Comparison of ENCODE assay signal across 8 cellular contexts in genomic region chr14:56004807-56005579, GRCh38.
DNase-seq lines count a peak whose midpoint lies in the region; ATAC-seq and TF ChIP-seq lines count a peak whose summit lies in the region.

No MANE protein-coding gene starts in this region.

- H3K4me3 ChIP-seq in Panc1 (ENCODE audit: low read depth in 2 of 2, low read length in 2 of 2) (0 out of 4 replicates have a peak overlapping the region, but pooled peaks of 1 of the 2 experiments have one; percentile 8), urinary bladder (ENCODE audit: low read depth, low read length) (peak overlapping the region; percentile 18)

- peaks cover 3% of the 10 kb centered on the region for H3K9me3 Mint-ChIP-seq in activated CD8-positive, alpha-beta memory T cell treated with anti-CD3 and anti-CD28 coated beads, Interleukin-2, amount 10 ng/mL, durations not matched to agents 7 days and 5 days (ENCODE audit: low read depth)
- H3K9me3 Mint-ChIP-seq in chondrocyte (ENCODE audit: low read depth) = peaks cover 3% of the 10 kb centered on the region
- no peaks in the 10 kb centered on the region for H3K9me3 Mint-ChIP-seq in mesothelial cell of epicardium

- DNase-seq in activated CD8-positive, alpha-beta memory T cell treated with anti-CD3 and anti-CD28 coated beads, Interleukin-2, amount 10 ng/mL, durations not matched to agents 7 days and 5 days = peak; percentile 74
- no peak for DNase-seq in activated CD8-positive, alpha-beta memory T cell treated with anti-CD3 and anti-CD28 coated beads, Interleukin-2, amount 50 U/mL, for 4 hours
- DNase-seq in Panc1 (ENCODE audit: low read depth, low spot score) (no peak), chondrocyte (ENCODE audit: low spot score) (no peak), mesothelial cell of epicardium (ENCODE audit: low spot score in 2 of 2, unreplicated experiment in 2 of 2) (no peak), ureter (ENCODE audit: low spot score) (no peak)

- POLR2A ChIA-PET in Panc1 (lab: Charles Lee) = no interaction called here

- H3K4me1 ChIP-seq in Panc1 (ENCODE audit: control insufficient read depth, insufficient read depth, low read length) (no peaks in the 10 kb centered on the region), urinary bladder (ENCODE audit: insufficient read depth) (peaks cover 2% of the 10 kb centered on the region)

- peak; percentile 79 for ATAC-seq in activated CD8-positive, alpha-beta memory T cell treated with anti-CD3 and anti-CD28 coated beads, Interleukin-2, amount 10 ng/mL, durations not matched to agents 7 days and 5 days
- peak; percentile 81 for ATAC-seq in HG02885 (IDR thresholded peaks at IDR 0.05; ENCODE audit: poor library complexity, unreplicated experiment)
- ATAC-seq in Panc1 = 0 out of 2 replicates have a peak, but pooled peaks have one; percentile 65

- H3K27me3 ChIP-seq in Panc1 (ENCODE audit: control insufficient read depth, insufficient read depth, low read length) = no peaks in the 10 kb centered on the region

- no peaks in the 10 kb centered on the region for H3K36me3 ChIP-seq in Panc1 (ENCODE audit: control insufficient read depth, insufficient read depth, low read length)
- H3K36me3 ChIP-seq in urinary bladder (ENCODE audit: insufficient read depth) = no peaks in the 10 kb centered on the region

- peaks cover 51% of the 10 kb centered on the region for H3K27me3 Mint-ChIP-seq in activated CD8-positive, alpha-beta memory T cell treated with anti-CD3 and anti-CD28 coated beads, Interleukin-2, amount 10 ng/mL, durations not matched to agents 7 days and 5 days
- no peaks in the 10 kb centered on the region for H3K27me3 Mint-ChIP-seq in chondrocyte (ENCODE audit: low read depth)
- H3K27me3 Mint-ChIP-seq in mesothelial cell of epicardium (ENCODE audit: low read depth) = peaks cover 3% of the 10 kb centered on the region

- in situ Hi-C loops in Panc1 (cut with HindIII; ENCODE audit: low pct_unique_long_range_greater_than_20kb, low sequenced_read_pairs) = no loop called here

- no peak overlapping the region for H3K4me3 Mint-ChIP-seq in activated CD8-positive, alpha-beta memory T cell treated with anti-CD3 and anti-CD28 coated beads, Interleukin-2, amount 10 ng/mL, durations not matched to agents 7 days and 5 days
- H3K4me3 Mint-ChIP-seq in chondrocyte (ENCODE audit: unreplicated experiment) (no peak overlapping the region), mesothelial cell of epicardium (no peak overlapping the region)

- peak overlapping the region; percentile 81 for H3K27ac Mint-ChIP-seq in activated CD8-positive, alpha-beta memory T cell treated with anti-CD3 and anti-CD28 coated beads, Interleukin-2, amount 10 ng/mL, durations not matched to agents 7 days and 5 days
- H3K27ac Mint-ChIP-seq in chondrocyte (ENCODE audit: unreplicated experiment) (peak overlapping the region; percentile 58), mesothelial cell of epicardium (peak overlapping the region; percentile 90)

- peaks cover 32% of the 10 kb centered on the region for H3K4me1 Mint-ChIP-seq in activated CD8-positive, alpha-beta memory T cell treated with anti-CD3 and anti-CD28 coated beads, Interleukin-2, amount 10 ng/mL, durations not matched to agents 7 days and 5 days
- H3K4me1 Mint-ChIP-seq in chondrocyte (ENCODE audit: low read depth) (peaks cover 25% of the 10 kb centered on the region), mesothelial cell of epicardium (peaks cover 10% of the 10 kb centered on the region)

- BruUV-seq in Panc1 (replicated peaks; lab: Mats Ljungman, UMichigan) = no TSS peak

- intact Hi-C loops in Panc1 (cut with micrococcal nuclease; ENCODE audit: unreplicated experiment) = no loop called here

- H3K9me3 ChIP-seq in Panc1 (ENCODE audit: control insufficient read depth, insufficient read depth, low read depth, low read length) = no peaks in the 10 kb centered on the region

- CTCF ChIA-PET in activated CD8-positive, alpha-beta memory T cell treated with anti-CD3 and anti-CD28 coated beads, Interleukin-2, amount 10 ng/mL, durations not matched to agents 7 days and 5 days (lab: Charles Lee) = interaction anchor here (0.7 kb wide), 1 partner anchor 421 kb away, joined by 3 read pairs; no protein-coding TSS in a partner anchor
- CTCF ChIA-PET in Panc1 (lab: Charles Lee) = no interaction called here

- H3K36me3 Mint-ChIP-seq in activated CD8-positive, alpha-beta memory T cell treated with anti-CD3 and anti-CD28 coated beads, Interleukin-2, amount 10 ng/mL, durations not matched to agents 7 days and 5 days = peaks cover 9% of the 10 kb centered on the region
- H3K36me3 Mint-ChIP-seq in chondrocyte (ENCODE audit: low read depth) (no peaks in the 10 kb centered on the region), mesothelial cell of epicardium (no peaks in the 10 kb centered on the region)

- H3K27ac ChIP-seq in Panc1 (ENCODE audit: low read length) (no peak overlapping the region), urinary bladder (ENCODE audit: low read depth) (peak overlapping the region; percentile 27)

- TF ChIP-seq CTCF in Panc1 (IDR thresholded peaks at IDR 0.05) (no peak), chondrocyte (IDR thresholded peaks at IDR 0.05) (no peak), mesothelial cell of epicardium (IDR thresholded peaks at IDR 0.05; ENCODE audit: unreplicated experiment) (no peak)

- 13% methylated on average over 19 of the region's 19 CpGs for WGBS in urinary bladder
